Comparison of ENCODE assay signal across 17 cellular contexts in the genomic region with DNA sequence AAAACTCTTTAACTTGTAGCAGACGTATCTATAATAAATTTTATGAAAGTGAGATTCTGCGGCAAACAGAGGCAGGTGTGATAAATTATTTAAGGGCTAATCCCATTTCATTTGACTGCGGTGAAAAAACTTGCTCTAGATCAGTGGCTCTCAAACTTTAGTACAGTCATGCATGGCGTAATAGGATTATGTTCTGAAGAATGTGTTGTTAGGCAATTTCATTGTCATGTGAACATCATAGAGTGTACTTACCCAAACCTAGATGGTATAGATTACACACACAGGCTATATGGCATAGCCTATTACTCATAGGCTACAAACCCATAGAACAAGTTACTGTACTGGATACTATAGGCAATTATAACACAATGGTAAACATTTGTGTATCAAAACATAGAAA.
A peak's percentile ranks its signal among the peaks of the same experiment; 100 is the strongest.
DNase-seq lines count a peak whose midpoint lies in the region; ATAC-seq, FAIRE-seq and TF ChIP-seq lines count a peak whose summit lies in the region.
"Had no signal": no experiment of that assay in that cellular context is flagged by ENCODE, and none has a peak within 500 bp of the region (broad histone marks: within the 10 kb centered on the region; RNA-seq: fewer than 3 reads in every experiment).

No MANE protein-coding gene starts in this region.

- H3K4me1 ChIP-seq in RWPE2 (ENCODE audit: insufficient read depth, poor library complexity, severe bottlenecking), result peaks cover 9% of the 10 kb centered on the region
- H3K4me1 ChIP-seq in CD8-positive, alpha-beta memory T cell (ENCODE audit: insufficient read depth, low read length), result no peaks in the 10 kb centered on the region
- H3K4me1 ChIP-seq: BE2C, parathyroid adenoma had no signal

- peaks cover 10% of the 10 kb centered on the region; the same call in 1 of the 2 replicates for H3K36me3 ChIP-seq in RWPE2 (ENCODE audit: low read depth)
- no peaks in the 10 kb centered on the region for H3K36me3 ChIP-seq in CD8-positive, alpha-beta memory T cell (ENCODE audit: insufficient read depth, low read length)

- H3K4me3 ChIP-seq in AG04449 (ENCODE audit: low read depth, low read length) (no peak overlapping the region), RWPE2 (ENCODE audit: severe bottlenecking) (no peak overlapping the region), fibroblast of pulmonary artery (replicated peaks; ENCODE audit: low read depth, low read length) (no peak overlapping the region)
- H3K4me3 ChIP-seq in CD8-positive, alpha-beta memory T cell (ENCODE audit: low read length), result no peak overlapping the region

- peaks cover 19 to 44% (median 19%) of the 10 kb centered on the region in 3 donors for H3K36me3 Mint-ChIP-seq in CD8-positive, alpha-beta memory T cell

- H3K27me3 Mint-ChIP-seq in CD8-positive, alpha-beta memory T cell, result peaks cover 0 to 1% of the 10 kb centered on the region in 2 donors
- H3K27me3 Mint-ChIP-seq: activated CD8-positive, alpha-beta T cell treated with anti-CD3 and anti-CD28 coated beads for 36 hours had no signal

- no peaks in the 10 kb centered on the region for H3K4me1 Mint-ChIP-seq in CD8-positive, alpha-beta memory T cell
- H3K4me1 Mint-ChIP-seq: stimulated activated effector memory CD8-positive, alpha-beta T cell treated with anti-CD3 and anti-CD28 coated beads, Interleukin-12 subunit alpha, Interleukin-12 subunit beta, amount 100 ng/mL, for 72 hours had no signal

- FAIRE-seq in HTR-8/SVneo (lab: Jason Lieb, UNC), result peak; percentile 99

- TF ChIP-seq CTCF in AG04449 (IDR thresholded peaks at IDR 0.05; ENCODE audit: insufficient read depth, low read length, missing control alignments), result no peak
- no peak for TF ChIP-seq CTCF in RWPE2 (IDR thresholded peaks at IDR 0.05; ENCODE audit: poor library complexity, severe bottlenecking)
- no peak for TF ChIP-seq CTCF in fibroblast of pulmonary artery (IDR thresholded peaks at IDR 0.05; ENCODE audit: low read length, missing control alignments)

- no peaks in the 10 kb centered on the region for H3K27me3 ChIP-seq in RWPE2 (ENCODE audit: insufficient read depth, poor library complexity, severe bottlenecking)
- no peaks in the 10 kb centered on the region for H3K27me3 ChIP-seq in CD8-positive, alpha-beta memory T cell (ENCODE audit: insufficient read depth, low read length, poor library complexity, severe bottlenecking)
- H3K27me3 ChIP-seq: BE2C had no signal

- POLR2A ChIA-PET in AG04449 (lab: Yijun Ruan, JAX), result no interaction called here
- POLR2A ChIA-PET in CD8-positive, alpha-beta memory T cell (lab: Charles Lee), result no interaction called here

- CTCF ChIA-PET in AG04449 (lab: Yijun Ruan, JAX), result no interaction called here
- CTCF ChIA-PET in CD8-positive, alpha-beta memory T cell (lab: Charles Lee), result no interaction called here

- H3K9me3 ChIP-seq in RWPE2 (ENCODE audit: severe bottlenecking), result no peaks in the 10 kb centered on the region
- no peaks in the 10 kb centered on the region for H3K9me3 ChIP-seq in CD8-positive, alpha-beta memory T cell (ENCODE audit: low read length)
- H3K9me3 ChIP-seq: BE2C had no signal

- no peak overlapping the region for H3K4me3 Mint-ChIP-seq in CD8-positive, alpha-beta memory T cell
- H3K4me3 Mint-ChIP-seq: activated CD8-positive, alpha-beta T cell treated with anti-CD3 and anti-CD28 coated beads for 36 hours; stimulated activated effector memory CD8-positive, alpha-beta T cell treated with anti-CD3 and anti-CD28 coated beads, Interleukin-12 subunit alpha, Interleukin-12 subunit beta, amount 100 ng/mL, for 72 hours had no signal

- DNase-seq in AG04449 (ENCODE audit: low read depth, low spot score) (peak; percentile 40), HTR-8/SVneo (ENCODE audit: insufficient read length, low spot score) (peak; percentile 18), RWPE2 (ENCODE audit: low spot score) (no peak), fibroblast of pulmonary artery (ENCODE audit: low read depth) (peak; percentile 77), NCI-H1930 (lab: John Stamatoyannopoulos, UW) (no peak)
- no peak for DNase-seq in CD8-positive, alpha-beta memory T cell
- no peak for DNase-seq in activated CD8-positive, alpha-beta memory T cell treated with anti-CD3 and anti-CD28 coated beads, Interleukin-2, amount 50 U/mL, for 4 hours
- DNase-seq: activated CD8-positive, alpha-beta T cell treated with anti-CD3 and anti-CD28 coated beads for 36 hours; activated gamma-delta T cell treated with Interleukin-2 at 50 U/mL for 16 hours; BE2C; DMS79 treated with DMSO at 0.1 percent for 48 hours; erythroblast; NCI-H2081; stimulated activated CD4-positive, alpha-beta T cell treated with anti-CD3 and anti-CD28 coated beads, Interleukin-2, amount 100 ng/mL, for 48 hours had no signal

- H3K9me3 Mint-ChIP-seq in CD8-positive, alpha-beta memory T cell, result peaks cover 0 to 6% (median 0%) of the 10 kb centered on the region in 5 donors
- H3K9me3 Mint-ChIP-seq: stimulated activated effector memory CD8-positive, alpha-beta T cell treated with anti-CD3 and anti-CD28 coated beads, Interleukin-12 subunit alpha, Interleukin-12 subunit beta, amount 100 ng/mL, for 72 hours had no signal

- H3K27ac ChIP-seq in RWPE2 (ENCODE audit: poor library complexity, severe bottlenecking), result peak overlapping the region; percentile 30
- H3K27ac ChIP-seq in CD8-positive, alpha-beta memory T cell (ENCODE audit: low read depth, low read length), result no peak overlapping the region
- H3K27ac ChIP-seq: parathyroid adenoma had no signal

- peak overlapping the region in 1 of 8 donors; percentile 29 for H3K27ac Mint-ChIP-seq in CD8-positive, alpha-beta memory T cell
- H3K27ac Mint-ChIP-seq: activated CD8-positive, alpha-beta T cell treated with anti-CD3 and anti-CD28 coated beads for 36 hours; stimulated activated effector memory CD8-positive, alpha-beta T cell treated with anti-CD3 and anti-CD28 coated beads, Interleukin-12 subunit alpha, Interleukin-12 subunit beta, amount 100 ng/mL, for 72 hours had no signal

- ATAC-seq in RWPE2 (ENCODE audit: low read depth) (peak; percentile 100), HG02678 (IDR thresholded peaks at IDR 0.05; ENCODE audit: unreplicated experiment) (no peak)
- ATAC-seq: activated CD8-positive, alpha-beta T cell treated with anti-CD3 and anti-CD28 coated beads for 36 hours; stimulated activated effector memory CD8-positive, alpha-beta T cell treated with anti-CD3 and anti-CD28 coated beads, Interleukin-12 subunit alpha, Interleukin-12 subunit beta, amount 100 ng/mL, for 72 hours had no signal

Comparison
In these comparisons a context has a peak if more than half of its experiments do, and no peak if none do; other contexts are left out.
1. DNase-seq: peak in AG04449 (single experiment), HTR-8/SVneo (single experiment) and fibroblast of pulmonary artery (single experiment); none in RWPE2 (single experiment), NCI-H1930 (0 of 2), CD8-positive, alpha-beta memory T cell (0 of 5) and activated CD8-positive, alpha-beta memory T cell treated with anti-CD3 and anti-CD28 coated beads, Interleukin-2, amount 50 U/mL, for 4 hours (single experiment).